ENCODE assay signal across 1 cellular context in the genomic region with DNA sequence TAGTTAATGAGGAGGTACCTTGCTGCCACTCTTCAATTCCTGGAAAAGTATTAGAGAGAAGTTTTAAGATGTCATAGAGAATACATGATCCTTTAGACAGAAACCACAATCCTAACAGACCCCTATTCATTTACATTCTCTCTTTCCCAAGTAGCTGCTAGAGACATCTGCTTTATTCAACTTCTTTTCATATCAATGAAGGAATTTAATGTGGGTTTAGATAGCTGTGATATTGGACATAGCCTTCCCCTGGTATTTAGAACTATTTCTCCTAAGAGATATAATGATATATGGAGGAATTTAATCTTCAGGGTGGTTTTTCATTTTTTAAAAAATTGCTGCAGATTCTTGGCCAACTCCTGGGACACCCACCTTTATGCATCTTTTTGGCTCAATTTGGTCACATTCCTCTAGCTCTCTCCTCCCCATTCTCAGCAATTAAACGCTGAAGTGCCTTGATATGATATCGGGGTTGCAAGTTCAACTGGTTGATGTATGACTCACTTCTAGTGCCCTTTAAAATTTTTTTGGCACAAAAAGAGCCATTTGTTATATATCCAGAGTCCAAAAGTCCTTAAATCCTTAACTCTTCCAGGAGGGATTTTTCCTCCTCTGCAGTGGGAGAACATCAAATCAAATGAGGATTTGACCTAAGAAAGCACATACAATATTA.
A peak's percentile ranks its signal among the peaks of the same experiment; 100 is the strongest.
TF ChIP-seq lines count a peak whose summit lies in the region.

No MANE protein-coding gene starts in this region.

TF ChIP-seq in SK-N-SH treated with all-trans-retinoic acid at 6 μM for 48 hours, 23 proteins besides CTCF, POLR2A, EP300 and RAD21 (continued from another document):
- TF ChIP-seq, protein P1, sequence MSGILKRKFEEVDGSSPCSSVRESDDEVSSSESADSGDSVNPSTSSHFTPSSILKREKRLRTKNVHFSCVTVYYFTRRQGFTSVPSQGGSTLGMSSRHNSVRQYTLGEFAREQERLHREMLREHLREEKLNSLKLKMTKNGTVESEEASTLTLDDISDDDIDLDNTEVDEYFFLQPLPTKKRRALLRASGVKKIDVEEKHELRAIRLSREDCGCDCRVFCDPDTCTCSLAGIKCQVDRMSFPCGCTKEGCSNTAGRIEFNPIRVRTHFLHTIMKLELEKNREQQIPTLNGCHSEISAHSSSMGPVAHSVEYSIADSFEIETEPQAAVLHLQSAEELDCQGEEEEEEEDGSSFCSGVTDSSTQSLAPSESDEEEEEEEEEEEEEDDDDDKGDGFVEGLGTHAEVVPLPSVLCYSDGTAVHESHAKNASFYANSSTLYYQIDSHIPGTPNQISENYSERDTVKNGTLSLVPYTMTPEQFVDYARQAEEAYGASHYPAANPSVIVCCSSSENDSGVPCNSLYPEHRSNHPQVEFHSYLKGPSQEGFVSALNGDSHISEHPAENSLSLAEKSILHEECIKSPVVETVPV (CRISPR knock-in tag; IDR thresholded peaks at IDR 0.05) = 0 out of 2 replicates have a peak, but pooled peaks have one; percentile 14
- no peak for TF ChIP-seq ZFP30 (CRISPR knock-in tag; IDR thresholded peaks at IDR 0.05)
